14 cellular contexts compared by ENCODE assay signal in the genomic region with DNA sequence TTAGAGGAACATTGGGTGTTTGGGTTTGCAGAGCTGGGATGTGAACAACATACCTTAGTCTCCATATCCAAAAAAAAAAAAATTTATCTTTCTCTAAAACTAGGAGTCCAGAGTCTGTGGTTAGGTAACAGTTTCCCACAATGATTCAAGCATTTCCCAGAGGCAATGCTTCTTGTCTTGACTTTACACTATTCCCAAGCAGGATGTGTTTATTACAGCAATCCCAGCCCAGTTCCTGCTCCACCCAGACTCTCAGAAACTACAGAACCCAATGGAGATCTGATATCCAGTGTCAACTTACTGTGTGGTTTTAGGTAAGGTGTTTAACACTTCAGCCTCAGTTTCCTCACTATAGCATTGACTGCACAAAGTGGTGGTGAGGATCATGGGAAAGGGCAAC. TPM values are rescaled to one million over a fixed set of nuclear protein-coding genes. Genes with fewer than 3 reads are reported as not detected.
DNase-seq lines count a peak whose midpoint lies in the region; ATAC-seq, FAIRE-seq and TF ChIP-seq lines count a peak whose summit lies in the region.
"Had no signal": no experiment of that assay in that cellular context is flagged by ENCODE, and none has a peak within 500 bp of the region (broad histone marks: within the 10 kb centered on the region; RNA-seq: fewer than 3 reads in every experiment).

No MANE protein-coding gene starts in this region.

- H3K36me3 ChIP-seq in GM23248 (ENCODE audit: low read depth) (peaks cover 17% of the 10 kb centered on the region), kidney (ENCODE audit: control insufficient read depth in 1 of 2, insufficient read depth in 2 of 2, low read length in 2 of 2) (peaks cover 19 to 25% of the 10 kb centered on the region in 2 donors), subcutaneous abdominal adipose tissue (ENCODE audit: control insufficient read depth in 5 of 5, insufficient read depth in 5 of 5, low read length in 5 of 5) (peaks cover 3 to 44% (median 26%) of the 10 kb centered on the region in 5 donors), body of pancreas (replicated peaks in 1 of 2; ENCODE audit: insufficient read depth in 1 of 2, low read depth in 2 of 2) (peaks cover 0 to 10% of the 10 kb centered on the region in 2 donors), GM23338 (ENCODE audit: insufficient read depth) (peaks cover 14% of the 10 kb centered on the region; the same call in 1 of the 2 replicates)

- no peak overlapping the region for H3K23ac ChIP-seq in H9 (ENCODE audit: insufficient read length, low read depth, low read length)

- H2BK120ac ChIP-seq in H9 (ENCODE audit: low read depth, low read length, poor library complexity, severe bottlenecking) = no peak overlapping the region

- no peaks in the 10 kb centered on the region for H3K27me3 ChIP-seq in GM23248 (replicated peaks; ENCODE audit: insufficient read depth)
- no peaks in the 10 kb centered on the region for H3K27me3 ChIP-seq in subcutaneous abdominal adipose tissue (ENCODE audit: control insufficient read depth in 5 of 5, insufficient read depth in 4 of 5, low read length in 5 of 5)
- no peaks in the 10 kb centered on the region for H3K27me3 ChIP-seq in H9 (ENCODE audit: insufficient read depth, low read length)
- H3K27me3 ChIP-seq in body of pancreas = no peaks in the 10 kb centered on the region
- no peaks in the 10 kb centered on the region for H3K27me3 ChIP-seq in GM23338 (ENCODE audit: insufficient read depth)
- H3K27me3 ChIP-seq: foreskin keratinocyte had no signal

- DNase-seq in GM23248 (peak; percentile 68), amniotic epithelial cell (ENCODE audit: low read depth) (peak; percentile 91), kidney (no peak), H9 (no peak), body of pancreas (no peak), GM23338 (ENCODE audit: low spot score) (no peak)
- DNase-seq: NCI-H1417; NCI-H69; stimulated activated CD4-positive, alpha-beta T cell treated with anti-CD3 and anti-CD28 coated beads, Interleukin-1b, Interleukin-23, amount 100 ng/mL, for 48 hours had no signal

- H2AK5ac ChIP-seq in H9 (ENCODE audit: insufficient read length, low read length) = no peak overlapping the region

- H2BK20ac ChIP-seq in H9 (ENCODE audit: low read depth, low read length, poor library complexity, severe bottlenecking) = no peak overlapping the region

- H3K9me3 Mint-ChIP-seq in H9 (no peaks in the 10 kb centered on the region), GM23338 (no peaks in the 10 kb centered on the region)
- H3K9me3 Mint-ChIP-seq: activated T-helper 1 cell treated with anti-CD3 and anti-CD28 coated beads, Interleukin-12 subunit alpha, Interleukin-12 subunit beta, Interleukin-2, Interleukin-4 antibody, amounts not matched to agents 30 ng/mL and 10 ng/mL and 1 ng/mL, durations not matched to agents 14 hours and 24 hours and 36 hours; stimulated activated memory B cell treated with anti-CD40 and anti-IgM and Interleukin-4, amounts not matched to agents 10 μg/mL and 1 μg/mL and 100 μg/mL, for 72 hours had no signal

- no peak overlapping the region for H4K91ac ChIP-seq in H9 (ENCODE audit: insufficient read length, low read depth, low read length)

- TF ChIP-seq POLR2A in body of pancreas (IDR thresholded peaks at IDR 0.05) = no peak

- H3K27ac ChIP-seq in GM23248 (peak overlapping the region; percentile 66), kidney (ENCODE audit: low read depth in 2 of 2, low read length in 2 of 2) (peak overlapping the region; percentile 43 to 51), subcutaneous abdominal adipose tissue (ENCODE audit: low read depth, low read length) (peak overlapping the region; percentile 98), H9 (ENCODE audit: insufficient read length, low read depth, low read length) (no peak overlapping the region), body of pancreas (peak overlapping the region in 2 of 4 donors; percentile 92 to 94), GM23338 (ENCODE audit: low read depth) (no peak overlapping the region)
- H3K27ac ChIP-seq: foreskin keratinocyte had no signal

- H4K20me1 ChIP-seq in GM23248 (ENCODE audit: insufficient read depth) (no peaks in the 10 kb centered on the region), H9 (ENCODE audit: control insufficient read depth, insufficient read depth, insufficient read length) (no peaks in the 10 kb centered on the region), GM23338 (replicated peaks; ENCODE audit: insufficient read depth) (no peaks in the 10 kb centered on the region)

- no peak overlapping the region for H2BK12ac ChIP-seq in H9 (ENCODE audit: insufficient read length, low read depth, low read length)

- H3T11ph ChIP-seq in H9 (ENCODE audit: low read length) = no peak overlapping the region

- FAIRE-seq in kidney (lab: Jason Lieb, UNC) = no peak
- FAIRE-seq: H54 had no signal

- H4K8ac ChIP-seq in H9 (replicated peaks; ENCODE audit: insufficient read length, low read depth, low read length) = no peak overlapping the region

- H3K4me1 Mint-ChIP-seq in H9 = no peaks in the 10 kb centered on the region
- peaks cover 15% of the 10 kb centered on the region for H3K4me1 Mint-ChIP-seq in GM23338

- H3K9me3 ChIP-seq in GM23248 (ENCODE audit: low read depth) = no peaks in the 10 kb centered on the region
- no peaks in the 10 kb centered on the region for H3K9me3 ChIP-seq in kidney (ENCODE audit: control insufficient read depth in 1 of 2, low read length in 2 of 2)
- H3K9me3 ChIP-seq in subcutaneous abdominal adipose tissue (ENCODE audit: control insufficient read depth in 5 of 5, low read length in 5 of 5) = no peaks in the 10 kb centered on the region
- no peaks in the 10 kb centered on the region for H3K9me3 ChIP-seq in H9 (ENCODE audit: control insufficient read depth, low read depth, low read length)
- H3K9me3 ChIP-seq in body of pancreas = no peaks in the 10 kb centered on the region

- H3K79me1 ChIP-seq in H9 (ENCODE audit: insufficient read depth, low read depth, low read length, poor library complexity, severe bottlenecking) = no peaks in the 10 kb centered on the region

- intact Hi-C loops in kidney (cut with DNase I) = no loop called here
- intact Hi-C loops in body of pancreas (cut with DNase I) = loop anchor here (10.0 kb wide), 1 partner anchor 105 kb away; a partner anchor contains a TSS

- peaks cover 29% of the 10 kb centered on the region for H3K4me1 ChIP-seq in GM23248 (ENCODE audit: insufficient read depth)
- peaks cover 9 to 15% of the 10 kb centered on the region in 2 donors for H3K4me1 ChIP-seq in kidney (ENCODE audit: control insufficient read depth in 1 of 2, insufficient read depth in 1 of 2, low read depth in 1 of 2, low read length in 2 of 2)
- peaks cover 12 to 40% (median 39%) of the 10 kb centered on the region in 5 donors for H3K4me1 ChIP-seq in subcutaneous abdominal adipose tissue (ENCODE audit: control insufficient read depth in 5 of 5, insufficient read depth in 5 of 5, low read length in 5 of 5)
- no peaks in the 10 kb centered on the region for H3K4me1 ChIP-seq in H9 (ENCODE audit: insufficient read depth, low read length)
- H3K4me1 ChIP-seq in body of pancreas = peaks cover 20% of the 10 kb centered on the region
- H3K4me1 ChIP-seq in GM23338 (ENCODE audit: insufficient read depth) = peaks cover 11% of the 10 kb centered on the region

- peaks cover 16 to 66% (median 39%) of the 10 kb centered on the region in 3 experiments; a peak in 6 of 7 replicates for H3K36me3 Mint-ChIP-seq in H9 (ENCODE audit: insufficient read depth in 1 of 3, low read depth in 3 of 3)
- peaks cover 45% of the 10 kb centered on the region for H3K36me3 Mint-ChIP-seq in GM23338 (ENCODE audit: low read depth)

- H3K79me2 ChIP-seq in GM23248 (ENCODE audit: insufficient read depth) (no peaks in the 10 kb centered on the region), H9 (ENCODE audit: insufficient read depth, low read length) (no peaks in the 10 kb centered on the region), GM23338 (replicated peaks; ENCODE audit: insufficient read depth) (no peaks in the 10 kb centered on the region)

- H3K27ac Mint-ChIP-seq in H9 = no peak overlapping the region
- no peak overlapping the region for H3K27ac Mint-ChIP-seq in GM23338
- H3K27ac Mint-ChIP-seq: activated T-helper 1 cell treated with anti-CD3 and anti-CD28 coated beads, Interleukin-12 subunit alpha, Interleukin-12 subunit beta, Interleukin-2, Interleukin-4 antibody, amounts not matched to agents 30 ng/mL and 10 ng/mL and 1 ng/mL, durations not matched to agents 14 hours and 24 hours and 36 hours had no signal

- H3K4me3 Mint-ChIP-seq in H9 = no peak overlapping the region
- no peak overlapping the region for H3K4me3 Mint-ChIP-seq in GM23338
- H3K4me3 Mint-ChIP-seq: activated T-helper 1 cell treated with anti-CD3 and anti-CD28 coated beads, Interleukin-12 subunit alpha, Interleukin-12 subunit beta, Interleukin-2, Interleukin-4 antibody, amounts not matched to agents 30 ng/mL and 10 ng/mL and 1 ng/mL, durations not matched to agents 14 hours and 24 hours and 36 hours; stimulated activated memory B cell treated with anti-CD40 and anti-IgM and Interleukin-4, amounts not matched to agents 10 μg/mL and 1 μg/mL and 100 μg/mL, for 72 hours had no signal

- in situ Hi-C loops in GM23248 (cut with MboI) = no loop called here

- peaks cover 2% of the 10 kb centered on the region for H3K23me2 ChIP-seq in H9 (ENCODE audit: insufficient read length, low read depth, low read length, poor library complexity, severe bottlenecking)

- no peak overlapping the region for H2AFZ ChIP-seq in GM23248
- H2AFZ ChIP-seq in H9 (ENCODE audit: low read length) = no peak overlapping the region
- H2AFZ ChIP-seq in GM23338 = no peak overlapping the region

- H3K18ac ChIP-seq in H9 (ENCODE audit: insufficient read length, low read depth, low read length) = no peak overlapping the region

- H3K4me3 ChIP-seq in GM23248 (no peak overlapping the region), kidney (ENCODE audit: low read length in 2 of 2) (no peak overlapping the region), subcutaneous abdominal adipose tissue (ENCODE audit: low read depth in 1 of 5, low read length in 5 of 5) (no peak overlapping the region), body of pancreas (no peak overlapping the region), GM23338 (no peak overlapping the region)

- H3K4me2 ChIP-seq in GM23248 (ENCODE audit: unreplicated experiment) = no peak overlapping the region
- H3K4me2 ChIP-seq in H9 (ENCODE audit: insufficient read depth, insufficient read length, low read length) = no peak overlapping the region
- no peak overlapping the region for H3K4me2 ChIP-seq in GM23338

- H3K56ac ChIP-seq in H9 (ENCODE audit: insufficient read length, low read depth, low read length) = no peak overlapping the region

- H2BK5ac ChIP-seq in H9 (ENCODE audit: insufficient read length, low read length) = no peak overlapping the region

- H3K4ac ChIP-seq in H9 (ENCODE audit: low read depth, low read length) = no peak overlapping the region

- H3K14ac ChIP-seq in H9 (ENCODE audit: insufficient read depth, low read length) = no peak overlapping the region

- H3F3A ChIP-seq in GM23248 (ENCODE audit: insufficient read depth) (peaks cover 37% of the 10 kb centered on the region), GM23338 (replicated peaks; ENCODE audit: low read depth) (peaks cover 16% of the 10 kb centered on the region; the same call in 1 of the 2 replicates)

- no peaks in the 10 kb centered on the region for H3K9me2 ChIP-seq in GM23248 (ENCODE audit: insufficient read depth)
- H3K9me2 ChIP-seq in GM23338 (ENCODE audit: insufficient read depth) = no peaks in the 10 kb centered on the region

- no peak overlapping the region for H4K5ac ChIP-seq in H9 (ENCODE audit: insufficient read length, low read depth, low read length)

- TF ChIP-seq CTCF in kidney (IDR thresholded peaks at IDR 0.05; ENCODE audit: borderline replicate concordance, extremely low read depth, insufficient read depth) (no peak), H9 (conservative IDR thresholded peaks at IDR 0.05) (no peak), body of pancreas (IDR thresholded peaks at IDR 0.05) (no peak), GM23338 (conservative IDR thresholded peaks at IDR 0.05; ENCODE audit: low read depth in 2 of 2) (no peak)

- no peak overlapping the region for H2BK15ac ChIP-seq in H9 (ENCODE audit: low read depth, low read length)

- ATAC-seq in body of pancreas (no peak), GM23338 (no peak)
- ATAC-seq: foreskin keratinocyte; stimulated activated memory B cell treated with anti-CD40 and anti-IgM and Interleukin-4, amounts not matched to agents 10 μg/mL and 1 μg/mL and 100 μg/mL, for 72 hours had no signal

- H3K9ac ChIP-seq in GM23248 (peak overlapping the region; percentile 28; the same call in 1 of the 2 replicates), kidney (ENCODE audit: low read length in 2 of 2) (no peak overlapping the region), subcutaneous abdominal adipose tissue (ENCODE audit: low read length in 5 of 5) (peak overlapping the region in 2 of 5 donors; percentile 2 to 26), H9 (ENCODE audit: extremely low read depth, insufficient read length, low read length) (no peak overlapping the region)

- H3K27me3 Mint-ChIP-seq in H9 (ENCODE audit: low read depth) = no peaks in the 10 kb centered on the region
- H3K27me3 Mint-ChIP-seq in GM23338 (ENCODE audit: insufficient read depth, low read depth, poor library complexity) = peaks cover 15% of the 10 kb centered on the region
- H3K27me3 Mint-ChIP-seq: stimulated activated memory B cell treated with anti-CD40 and anti-IgM and Interleukin-4, amounts not matched to agents 10 μg/mL and 1 μg/mL and 100 μg/mL, for 72 hours had no signal

RNA-seq across cellular contexts. Expression of a gene that starts 2.3 kb away (rescaled TPM):
- total RNA-seq in GM23248 (2014; rRNA removed; shearing (Covaris generic)) = 0.25 and 2.9 TPM in 2 replicates
- polyA plus RNA-seq in GM23248 (2016; fragmentation: Nextera tagmentation; extraction: Ambion mirVana) (1.5 and 1.6 TPM in 2 replicates), kidney (ENCODE audit: insufficient read depth, low read depth, low replicate concordance) (7.0 TPM), GM23338 (2016; fragmentation: Nextera tagmentation; extraction: Ambion mirVana) (1.6 and 3.3 TPM in 2 replicates)
- total RNA-seq in kidney (4.7 TPM), H9 (2021) (4.5 and 4.6 TPM in 2 replicates), body of pancreas (1 to 10 TPM; 4.9 TPM)
- total RNA-seq in GM23338 (2014; rRNA removed; shearing (Covaris generic)) = 2.4 and 5.4 TPM in 2 replicates

Comparison
In these comparisons a context has a peak if more than half of its experiments do, and no peak if none do; other contexts are left out.
1. DNase-seq: peak in GM23248 (single experiment) and amniotic epithelial cell (single experiment); none in kidney (single experiment), H9 (single experiment), body of pancreas (0 of 4) and GM23338 (single experiment).
2. H3K27ac ChIP-seq: peak in GM23248 (single experiment), kidney (2 of 2) and subcutaneous abdominal adipose tissue (single experiment); none in H9 (single experiment) and GM23338 (single experiment).